12 cellular contexts compared by ENCODE assay signal in genomic region chr4:77120888-77121508, GRCh38. TPM values are rescaled to one million over a fixed set of nuclear protein-coding genes. Genes with fewer than 3 reads are reported as not detected.
DNase-seq lines count a peak whose midpoint lies in the region; ATAC-seq and TF ChIP-seq lines count a peak whose summit lies in the region.
"Had no signal": no experiment of that assay in that cellular context is flagged by ENCODE, and none has a peak within 500 bp of the region (broad histone marks: within the 10 kb centered on the region; RNA-seq: fewer than 3 reads in every experiment).

No MANE protein-coding gene starts in this region.

- H3K36me3 Mint-ChIP-seq in stimulated activated effector memory CD8-positive, alpha-beta T cell treated with anti-CD3 and anti-CD28 coated beads, Interleukin-12 subunit alpha, Interleukin-12 subunit beta, amount 100 ng/mL, for 72 hours: no peaks in the 10 kb centered on the region
- no peaks in the 10 kb centered on the region for H3K36me3 Mint-ChIP-seq in activated CD4-positive, alpha-beta memory T cell treated with anti-CD3 and anti-CD28 coated beads, Interleukin-2, amount 10 ng/mL, durations not matched to agents 7 days and 5 days (ENCODE audit: low read depth)

- peak; percentile 13 for DNase-seq in GM03348 (ENCODE audit: low spot score)
- DNase-seq in MV-4-11 (lab: John Stamatoyannopoulos, UW): peak; percentile 10
- DNase-seq in fibroblast of villous mesenchyme (ENCODE audit: low read depth): peak; percentile 30
- DNase-seq in activated T-cell treated with anti-CD3 and anti-CD28 coated beads for 4 hours: no peak
- DNase-seq in stimulated activated effector memory CD8-positive, alpha-beta T cell treated with anti-CD3 and anti-CD28 coated beads, Interleukin-12 subunit alpha, Interleukin-12 subunit beta, amount 100 ng/mL, for 72 hours (ENCODE audit: low spot score in 2 of 2): no peak
- DNase-seq in NCI-H2029 (lab: John Stamatoyannopoulos, UW): no peak
- DNase-seq in activated CD4-positive, alpha-beta memory T cell treated with anti-CD3 and anti-CD28 coated beads, Interleukin-2, amount 10 ng/mL, durations not matched to agents 7 days and 5 days: no peak
- DNase-seq: activated naive CD4-positive, alpha-beta T cell treated with Interleukin-2 at 50 U/mL for 16 hours; stimulated activated CD4-positive, alpha-beta T cell treated with anti-CD3 and anti-CD28 coated beads, Interleukin-4, amount 100 ng/mL, for 24 hours; testis had no signal

- peak; percentile 73 for ATAC-seq in GM21526 (IDR thresholded peaks at IDR 0.05; ENCODE audit: low FRiP score, unreplicated experiment)
- no peak for ATAC-seq in stimulated activated effector memory CD8-positive, alpha-beta T cell treated with anti-CD3 and anti-CD28 coated beads, Interleukin-12 subunit alpha, Interleukin-12 subunit beta, amount 100 ng/mL, for 72 hours

- no peaks in the 10 kb centered on the region for H3K9me3 Mint-ChIP-seq in stimulated activated effector memory CD8-positive, alpha-beta T cell treated with anti-CD3 and anti-CD28 coated beads, Interleukin-12 subunit alpha, Interleukin-12 subunit beta, amount 100 ng/mL, for 72 hours
- no peaks in the 10 kb centered on the region for H3K9me3 Mint-ChIP-seq in activated CD4-positive, alpha-beta memory T cell treated with anti-CD3 and anti-CD28 coated beads, Interleukin-2, amount 10 ng/mL, durations not matched to agents 7 days and 5 days
- H3K9me3 Mint-ChIP-seq: neural crest cell had no signal

- CTCF ChIA-PET in activated CD4-positive, alpha-beta memory T cell treated with anti-CD3 and anti-CD28 coated beads, Interleukin-2, amount 10 ng/mL, durations not matched to agents 7 days and 5 days (lab: Charles Lee): interaction anchor here (1.2 to 2.8 kb wide), 2 partner anchors 16 to 26 kb away, joined by 5 to 9 read pairs; no protein-coding TSS in a partner anchor

- TF ChIP-seq CTCF in fibroblast of villous mesenchyme (IDR thresholded peaks at IDR 0.05; ENCODE audit: insufficient read depth, low read depth, low read length): peak; percentile 42

- H3K27ac Mint-ChIP-seq in stimulated activated effector memory CD8-positive, alpha-beta T cell treated with anti-CD3 and anti-CD28 coated beads, Interleukin-12 subunit alpha, Interleukin-12 subunit beta, amount 100 ng/mL, for 72 hours: no peak overlapping the region
- no peak overlapping the region for H3K27ac Mint-ChIP-seq in activated CD4-positive, alpha-beta memory T cell treated with anti-CD3 and anti-CD28 coated beads, Interleukin-2, amount 10 ng/mL, durations not matched to agents 7 days and 5 days

- POLR2A ChIA-PET in activated CD4-positive, alpha-beta memory T cell treated with anti-CD3 and anti-CD28 coated beads, Interleukin-2, amount 10 ng/mL, durations not matched to agents 7 days and 5 days (lab: Charles Lee): no interaction called here

- no peaks in the 10 kb centered on the region for H3K4me1 Mint-ChIP-seq in stimulated activated effector memory CD8-positive, alpha-beta T cell treated with anti-CD3 and anti-CD28 coated beads, Interleukin-12 subunit alpha, Interleukin-12 subunit beta, amount 100 ng/mL, for 72 hours
- H3K4me1 Mint-ChIP-seq in activated CD4-positive, alpha-beta memory T cell treated with anti-CD3 and anti-CD28 coated beads, Interleukin-2, amount 10 ng/mL, durations not matched to agents 7 days and 5 days: no peaks in the 10 kb centered on the region
- H3K4me1 Mint-ChIP-seq: neural crest cell had no signal

- no peak overlapping the region for H3K4me3 ChIP-seq in fibroblast of villous mesenchyme (ENCODE audit: low read depth, low read length)
- H3K4me3 ChIP-seq: testis had no signal

- H3K4me3 Mint-ChIP-seq in stimulated activated effector memory CD8-positive, alpha-beta T cell treated with anti-CD3 and anti-CD28 coated beads, Interleukin-12 subunit alpha, Interleukin-12 subunit beta, amount 100 ng/mL, for 72 hours: no peak overlapping the region
- no peak overlapping the region for H3K4me3 Mint-ChIP-seq in activated CD4-positive, alpha-beta memory T cell treated with anti-CD3 and anti-CD28 coated beads, Interleukin-2, amount 10 ng/mL, durations not matched to agents 7 days and 5 days
- H3K4me3 Mint-ChIP-seq: neural crest cell had no signal

- peaks cover 13% of the 10 kb centered on the region for H3K27me3 Mint-ChIP-seq in activated CD4-positive, alpha-beta memory T cell treated with anti-CD3 and anti-CD28 coated beads, Interleukin-2, amount 10 ng/mL, durations not matched to agents 7 days and 5 days

RNA-seq across cellular contexts. Expression of gene CCNG2, which starts 36.0 kb away (rescaled TPM):
- 20.0 and 25.9 TPM in 2 replicates for total RNA-seq in fibroblast of villous mesenchyme
- 10 to 100 TPM; 48.7 to 50.4 TPM for total RNA-seq in activated CD4-positive, alpha-beta memory T cell treated with anti-CD3 and anti-CD28 coated beads, Interleukin-2, amount 10 ng/mL, durations not matched to agents 7 days and 5 days

RNA-seq across cellular contexts. Expression of gene CCNI, which starts 45.2 kb away (rescaled TPM):
- 129 and 187 TPM in 2 replicates for total RNA-seq in fibroblast of villous mesenchyme
- 100 to 1,000 TPM; 244 to 246 TPM for total RNA-seq in activated CD4-positive, alpha-beta memory T cell treated with anti-CD3 and anti-CD28 coated beads, Interleukin-2, amount 10 ng/mL, durations not matched to agents 7 days and 5 days

Comparison
In these comparisons a context has a peak if more than half of its experiments do, and no peak if none do; other contexts are left out.
1. DNase-seq: peak in GM03348 (single experiment), MV-4-11 (single experiment) and fibroblast of villous mesenchyme (single experiment); none in activated T-cell treated with anti-CD3 and anti-CD28 coated beads for 4 hours (single experiment), stimulated activated effector memory CD8-positive, alpha-beta T cell treated with anti-CD3 and anti-CD28 coated beads, Interleukin-12 subunit alpha, Interleukin-12 subunit beta, amount 100 ng/mL, for 72 hours (0 of 2), NCI-H2029 (single experiment) and activated CD4-positive, alpha-beta memory T cell treated with anti-CD3 and anti-CD28 coated beads, Interleukin-2, amount 10 ng/mL, durations not matched to agents 7 days and 5 days (single experiment).